In genomic region chr3:126654571-126655393, GRCh38 we compare ENCODE assay signal across 1 cellular context.
TF ChIP-seq lines count a peak whose summit lies in the region.

TSS of gene TXNRD3 (minus strand) at chr3:126655124.

TF ChIP-seq in WTC11, 78 proteins besides CTCF, POLR2A, EP300 and RAD21 (continued from another document and continues in another):
- TF ChIP-seq, protein P1, sequence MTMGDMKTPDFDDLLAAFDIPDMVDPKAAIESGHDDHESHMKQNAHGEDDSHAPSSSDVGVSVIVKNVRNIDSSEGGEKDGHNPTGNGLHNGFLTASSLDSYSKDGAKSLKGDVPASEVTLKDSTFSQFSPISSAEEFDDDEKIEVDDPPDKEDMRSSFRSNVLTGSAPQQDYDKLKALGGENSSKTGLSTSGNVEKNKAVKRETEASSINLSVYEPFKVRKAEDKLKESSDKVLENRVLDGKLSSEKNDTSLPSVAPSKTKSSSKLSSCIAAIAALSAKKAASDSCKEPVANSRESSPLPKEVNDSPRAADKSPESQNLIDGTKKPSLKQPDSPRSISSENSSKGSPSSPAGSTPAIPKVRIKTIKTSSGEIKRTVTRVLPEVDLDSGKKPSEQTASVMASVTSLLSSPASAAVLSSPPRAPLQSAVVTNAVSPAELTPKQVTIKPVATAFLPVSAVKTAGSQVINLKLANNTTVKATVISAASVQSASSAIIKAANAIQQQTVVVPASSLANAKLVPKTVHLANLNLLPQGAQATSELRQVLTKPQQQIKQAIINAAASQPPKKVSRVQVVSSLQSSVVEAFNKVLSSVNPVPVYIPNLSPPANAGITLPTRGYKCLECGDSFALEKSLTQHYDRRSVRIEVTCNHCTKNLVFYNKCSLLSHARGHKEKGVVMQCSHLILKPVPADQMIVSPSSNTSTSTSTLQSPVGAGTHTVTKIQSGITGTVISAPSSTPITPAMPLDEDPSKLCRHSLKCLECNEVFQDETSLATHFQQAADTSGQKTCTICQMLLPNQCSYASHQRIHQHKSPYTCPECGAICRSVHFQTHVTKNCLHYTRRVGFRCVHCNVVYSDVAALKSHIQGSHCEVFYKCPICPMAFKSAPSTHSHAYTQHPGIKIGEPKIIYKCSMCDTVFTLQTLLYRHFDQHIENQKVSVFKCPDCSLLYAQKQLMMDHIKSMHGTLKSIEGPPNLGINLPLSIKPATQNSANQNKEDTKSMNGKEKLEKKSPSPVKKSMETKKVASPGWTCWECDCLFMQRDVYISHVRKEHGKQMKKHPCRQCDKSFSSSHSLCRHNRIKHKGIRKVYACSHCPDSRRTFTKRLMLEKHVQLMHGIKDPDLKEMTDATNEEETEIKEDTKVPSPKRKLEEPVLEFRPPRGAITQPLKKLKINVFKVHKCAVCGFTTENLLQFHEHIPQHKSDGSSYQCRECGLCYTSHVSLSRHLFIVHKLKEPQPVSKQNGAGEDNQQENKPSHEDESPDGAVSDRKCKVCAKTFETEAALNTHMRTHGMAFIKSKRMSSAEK (CRISPR knock-in tag; IDR thresholded peaks at IDR 0.05; ENCODE audit: borderline replicate concordance): no peak
- TF ChIP-seq, protein P2, sequence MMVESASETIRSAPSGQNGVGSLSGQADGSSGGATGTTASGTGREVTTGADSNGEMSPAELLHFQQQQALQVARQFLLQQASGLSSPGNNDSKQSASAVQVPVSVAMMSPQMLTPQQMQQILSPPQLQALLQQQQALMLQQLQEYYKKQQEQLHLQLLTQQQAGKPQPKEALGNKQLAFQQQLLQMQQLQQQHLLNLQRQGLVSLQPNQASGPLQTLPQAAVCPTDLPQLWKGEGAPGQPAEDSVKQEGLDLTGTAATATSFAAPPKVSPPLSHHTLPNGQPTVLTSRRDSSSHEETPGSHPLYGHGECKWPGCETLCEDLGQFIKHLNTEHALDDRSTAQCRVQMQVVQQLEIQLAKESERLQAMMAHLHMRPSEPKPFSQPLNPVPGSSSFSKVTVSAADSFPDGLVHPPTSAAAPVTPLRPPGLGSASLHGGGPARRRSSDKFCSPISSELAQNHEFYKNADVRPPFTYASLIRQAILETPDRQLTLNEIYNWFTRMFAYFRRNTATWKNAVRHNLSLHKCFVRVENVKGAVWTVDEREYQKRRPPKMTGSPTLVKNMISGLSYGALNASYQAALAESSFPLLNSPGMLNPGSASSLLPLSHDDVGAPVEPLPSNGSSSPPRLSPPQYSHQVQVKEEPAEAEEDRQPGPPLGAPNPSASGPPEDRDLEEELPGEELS (CRISPR knock-in tag; IDR thresholded peaks at IDR 0.05): 0 out of 2 replicates have a peak, but pooled peaks have one; percentile 70
- TF ChIP-seq NFYB (CRISPR knock-in tag; conservative IDR thresholded peaks at IDR 0.05; ENCODE audit: low read depth) (no peak), NFATC4 (CRISPR knock-in tag; IDR thresholded peaks at IDR 0.05) (no peak), NR1H2 (CRISPR knock-in tag; IDR thresholded peaks at IDR 0.05) (no peak), IRF1 (CRISPR knock-in tag; IDR thresholded peaks at IDR 0.05) (0 out of 2 replicates have a peak, but pooled peaks have one; percentile 23), ZNF281 (CRISPR knock-in tag; IDR thresholded peaks at IDR 0.05) (no peak), ATF6 (CRISPR knock-in tag; IDR thresholded peaks at IDR 0.05) (no peak), STAT6 (CRISPR knock-in tag; conservative IDR thresholded peaks at IDR 0.05; ENCODE audit: low read depth) (no peak), ZNF396 (CRISPR knock-in tag; IDR thresholded peaks at IDR 0.05; ENCODE audit: borderline replicate concordance) (no peak), TEAD1 (CRISPR knock-in tag; IDR thresholded peaks at IDR 0.05) (peak; percentile 58; the same call in 1 of the 2 replicates), TEAD4 (CRISPR knock-in tag; IDR thresholded peaks at IDR 0.05) (no peak), ATF2 (CRISPR knock-in tag; IDR thresholded peaks at IDR 0.05; ENCODE audit: borderline replicate concordance, low read depth) (no peak), ERG (CRISPR knock-in tag; IDR thresholded peaks at IDR 0.05) (no peak), TP53 (CRISPR knock-in tag; IDR thresholded peaks at IDR 0.05) (peak; percentile 86; the same call in 1 of the 2 replicates), IRF2 (CRISPR knock-in tag; IDR thresholded peaks at IDR 0.05; ENCODE audit: borderline replicate concordance, low read depth) (no peak), NR2C2 (CRISPR knock-in tag; IDR thresholded peaks at IDR 0.05) (no peak), FOXK1 (CRISPR knock-in tag; IDR thresholded peaks at IDR 0.05) (0 out of 2 replicates have a peak, but pooled peaks have one; percentile 16), ZNF263 (CRISPR knock-in tag; IDR thresholded peaks at IDR 0.05; ENCODE audit: low read depth) (no peak), ZBTB21 (CRISPR knock-in tag; IDR thresholded peaks at IDR 0.05; ENCODE audit: borderline replicate concordance) (no peak), TCF7 (CRISPR knock-in tag; IDR thresholded peaks at IDR 0.05; ENCODE audit: low read depth) (0 out of 2 replicates have a peak, but pooled peaks have one; percentile 62), GRHL2 (CRISPR knock-in tag; IDR thresholded peaks at IDR 0.05; ENCODE audit: insufficient replicate concordance, severe bottlenecking) (no peak), KAT7 (CRISPR knock-in tag; IDR thresholded peaks at IDR 0.05; ENCODE audit: borderline replicate concordance) (peak; percentile 74; the same call in 1 of the 2 replicates)
- TF ChIP-seq, protein P3, sequence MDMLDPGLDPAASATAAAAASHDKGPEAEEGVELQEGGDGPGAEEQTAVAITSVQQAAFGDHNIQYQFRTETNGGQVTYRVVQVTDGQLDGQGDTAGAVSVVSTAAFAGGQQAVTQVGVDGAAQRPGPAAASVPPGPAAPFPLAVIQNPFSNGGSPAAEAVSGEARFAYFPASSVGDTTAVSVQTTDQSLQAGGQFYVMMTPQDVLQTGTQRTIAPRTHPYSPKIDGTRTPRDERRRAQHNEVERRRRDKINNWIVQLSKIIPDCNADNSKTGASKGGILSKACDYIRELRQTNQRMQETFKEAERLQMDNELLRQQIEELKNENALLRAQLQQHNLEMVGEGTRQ (CRISPR knock-in tag; IDR thresholded peaks at IDR 0.05): peak; percentile 41
- TF ChIP-seq, protein P4, sequence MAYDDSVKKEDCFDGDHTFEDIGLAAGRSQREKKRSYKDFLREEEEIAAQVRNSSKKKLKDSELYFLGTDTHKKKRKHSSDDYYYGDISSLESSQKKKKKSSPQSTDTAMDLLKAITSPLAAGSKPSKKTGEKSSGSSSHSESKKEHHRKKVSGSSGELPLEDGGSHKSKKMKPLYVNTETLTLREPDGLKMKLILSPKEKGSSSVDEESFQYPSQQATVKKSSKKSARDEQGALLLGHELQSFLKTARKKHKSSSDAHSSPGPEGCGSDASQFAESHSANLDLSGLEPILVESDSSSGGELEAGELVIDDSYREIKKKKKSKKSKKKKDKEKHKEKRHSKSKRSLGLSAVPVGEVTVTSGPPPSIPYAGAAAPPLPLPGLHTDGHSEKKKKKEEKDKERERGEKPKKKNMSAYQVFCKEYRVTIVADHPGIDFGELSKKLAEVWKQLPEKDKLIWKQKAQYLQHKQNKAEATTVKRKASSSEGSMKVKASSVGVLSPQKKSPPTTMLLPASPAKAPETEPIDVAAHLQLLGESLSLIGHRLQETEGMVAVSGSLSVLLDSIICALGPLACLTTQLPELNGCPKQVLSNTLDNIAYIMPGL (CRISPR knock-in tag; IDR thresholded peaks at IDR 0.05): no peak
- TF ChIP-seq, protein P5, sequence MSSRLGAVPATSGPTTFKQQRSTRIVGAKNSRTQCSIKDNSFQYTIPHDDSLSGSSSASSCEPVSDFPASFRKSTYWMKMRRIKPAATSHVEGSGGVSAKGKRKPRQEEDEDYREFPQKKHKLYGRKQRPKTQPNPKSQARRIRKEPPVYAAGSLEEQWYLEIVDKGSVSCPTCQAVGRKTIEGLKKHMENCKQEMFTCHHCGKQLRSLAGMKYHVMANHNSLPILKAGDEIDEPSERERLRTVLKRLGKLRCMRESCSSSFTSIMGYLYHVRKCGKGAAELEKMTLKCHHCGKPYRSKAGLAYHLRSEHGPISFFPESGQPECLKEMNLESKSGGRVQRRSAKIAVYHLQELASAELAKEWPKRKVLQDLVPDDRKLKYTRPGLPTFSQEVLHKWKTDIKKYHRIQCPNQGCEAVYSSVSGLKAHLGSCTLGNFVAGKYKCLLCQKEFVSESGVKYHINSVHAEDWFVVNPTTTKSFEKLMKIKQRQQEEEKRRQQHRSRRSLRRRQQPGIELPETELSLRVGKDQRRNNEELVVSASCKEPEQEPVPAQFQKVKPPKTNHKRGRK (CRISPR knock-in tag; IDR thresholded peaks at IDR 0.05; ENCODE audit: borderline replicate concordance): no peak
